Comparison of ENCODE assay signal across 22 cellular contexts in the genomic region with DNA sequence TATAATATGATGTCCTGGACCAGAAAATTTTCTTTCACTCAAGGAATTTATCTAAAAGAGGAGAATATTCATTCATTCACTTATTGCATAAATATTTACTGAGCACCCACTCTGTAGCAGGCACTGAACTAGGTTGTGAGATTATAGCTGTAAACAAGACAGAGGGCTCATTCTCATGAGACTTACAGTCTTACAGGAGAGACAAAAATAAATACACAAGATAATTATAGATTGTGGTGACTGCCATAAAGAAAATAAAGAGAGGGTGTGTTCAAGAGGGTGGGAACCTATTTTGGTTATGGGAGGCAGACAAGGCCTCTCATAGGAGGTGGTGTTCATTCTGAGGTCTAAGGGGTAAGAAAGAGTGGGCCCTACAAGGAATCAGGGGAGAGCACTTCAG.
A peak's percentile ranks its signal among the peaks of the same experiment; 100 is the strongest.
DNase-seq lines count a peak whose midpoint lies in the region; ATAC-seq lines count a peak whose summit lies in the region.
"Had no signal": no experiment of that assay in that cellular context is flagged by ENCODE, and none has a peak within 500 bp of the region (broad histone marks: within the 10 kb centered on the region; RNA-seq: fewer than 3 reads in every experiment).

No MANE protein-coding gene starts in this region.

- H3K4me1 Mint-ChIP-seq in stimulated activated naive CD8-positive, alpha-beta T cell treated with anti-CD3 and anti-CD28 coated beads, Interleukin-15, Interleukin-2, amounts not matched to agents 100 ng/mL and 50 ng/mL, for 24 hours (ENCODE audit: low read depth), result peaks cover 55% of the 10 kb centered on the region
- H3K4me1 Mint-ChIP-seq in stimulated activated naive CD8-positive, alpha-beta T cell treated with anti-CD3 and anti-CD28 coated beads, Interleukin-15, amount 100 ng/mL, for 72 hours, result peaks cover 68% of the 10 kb centered on the region
- H3K4me1 Mint-ChIP-seq in activated T-helper 2 cell treated with anti-CD3 and anti-CD28 coated beads, Interferon-gamma antibody, Interleukin-2, Interleukin-4, amounts not matched to agents 10 μg/mL and 5 μg/mL and 100 μg/mL, durations not matched to agents 14 hours and 24 hours and 36 hours (ENCODE audit: low read depth), result peaks cover 78% of the 10 kb centered on the region

- H3K9me3 Mint-ChIP-seq in stimulated activated naive CD8-positive, alpha-beta T cell treated with anti-CD3 and anti-CD28 coated beads, Interleukin-15, Interleukin-2, amounts not matched to agents 100 ng/mL and 50 ng/mL, for 24 hours, result no peaks in the 10 kb centered on the region
- H3K9me3 Mint-ChIP-seq in stimulated activated naive CD8-positive, alpha-beta T cell treated with anti-CD3 and anti-CD28 coated beads, Interleukin-15, amount 100 ng/mL, for 72 hours, result no peaks in the 10 kb centered on the region
- H3K9me3 Mint-ChIP-seq in activated T-helper 2 cell treated with anti-CD3 and anti-CD28 coated beads, Interferon-gamma antibody, Interleukin-2, Interleukin-4, amounts not matched to agents 10 μg/mL and 5 μg/mL and 100 μg/mL, durations not matched to agents 14 hours and 24 hours and 36 hours, result no peaks in the 10 kb centered on the region
- H3K9me3 Mint-ChIP-seq: CD8-positive, alpha-beta T cell had no signal

- H3K27ac ChIP-seq in effector memory CD4-positive, alpha-beta T cell (ENCODE audit: insufficient read depth, low read length, poor library complexity, severe bottlenecking), result no peak overlapping the region
- H3K27ac ChIP-seq: left ventricle myocardium inferior, sigmoid colon, upper lobe of right lung had no signal

- H3K4me3 ChIP-seq in effector memory CD4-positive, alpha-beta T cell (ENCODE audit: insufficient read depth, low read depth, low read length, poor library complexity, severe bottlenecking), result no peak overlapping the region
- H3K4me3 ChIP-seq: left ventricle myocardium inferior, sigmoid colon, upper lobe of right lung had no signal

- peaks cover 12% of the 10 kb centered on the region for H3K36me3 ChIP-seq in effector memory CD4-positive, alpha-beta T cell (ENCODE audit: control insufficient read depth, insufficient read depth, low read length)
- H3K36me3 ChIP-seq: left ventricle myocardium inferior, sigmoid colon, upper lobe of right lung had no signal

- no peaks in the 10 kb centered on the region for H3K27me3 Mint-ChIP-seq in stimulated activated naive CD8-positive, alpha-beta T cell treated with anti-CD3 and anti-CD28 coated beads, Interleukin-15, Interleukin-2, amounts not matched to agents 100 ng/mL and 50 ng/mL, for 24 hours
- no peaks in the 10 kb centered on the region for H3K27me3 Mint-ChIP-seq in stimulated activated naive CD8-positive, alpha-beta T cell treated with anti-CD3 and anti-CD28 coated beads, Interleukin-15, amount 100 ng/mL, for 72 hours
- H3K27me3 Mint-ChIP-seq in activated T-helper 2 cell treated with anti-CD3 and anti-CD28 coated beads, Interferon-gamma antibody, Interleukin-2, Interleukin-4, amounts not matched to agents 10 μg/mL and 5 μg/mL and 100 μg/mL, durations not matched to agents 14 hours and 24 hours and 36 hours (ENCODE audit: low read depth), result no peaks in the 10 kb centered on the region
- H3K27me3 Mint-ChIP-seq: activated naive CD8-positive, alpha-beta T cell treated with anti-CD3 and anti-CD28 coated beads for 36 hours had no signal

- DNase-seq in stimulated activated naive CD8-positive, alpha-beta T cell treated with anti-CD3 and anti-CD28 coated beads, Interleukin-15, amount 100 ng/mL, for 72 hours, result no peak
- DNase-seq in NCI-H1436 treated with DMSO at 0.1 percent for 48 hours (lab: John Stamatoyannopoulos, UW) (peak; percentile 6), DMS79 treated with DMSO at 0.1 percent for 48 hours (lab: John Stamatoyannopoulos, UW) (no peak), SHP77 treated with DMSO at 0.1 percent for 48 hours (lab: John Stamatoyannopoulos, UW) (no peak), LoVo (ENCODE audit: low spot score) (no peak)
- no peak for DNase-seq in activated T-helper 2 cell treated with anti-CD3 and anti-CD28 coated beads, Interferon-gamma antibody, Interleukin-2, Interleukin-4, amounts not matched to agents 10 μg/mL and 5 μg/mL and 100 μg/mL, durations not matched to agents 14 hours and 24 hours and 36 hours (ENCODE audit: low spot score)
- no peak for DNase-seq in effector memory CD4-positive, alpha-beta T cell
- DNase-seq: activated CD4-positive, CD25-positive, alpha-beta regulatory T cell treated with anti-CD3 and anti-CD28 coated beads, Interleukin-2, amount 50 U/mL, for 72 hours; activated naive CD8-positive, alpha-beta T cell treated with anti-CD3 and anti-CD28 coated beads for 36 hours; activated T-cell treated with anti-CD3 and anti-CD28 coated beads, Interleukin-2, amount 50 U/mL, for 48 hours; CD8-positive, alpha-beta T cell; effector CD8-positive, alpha-beta T cell; foreskin melanocyte; GDM1; hypothalamus; Karpas-422; left ventricle myocardium inferior; NCI-H1092; NCI-H524 treated with DMSO at 0.1 percent for 48 hours; sigmoid colon; upper lobe of right lung had no signal

- intact Hi-C loops in activated T-helper 2 cell treated with anti-CD3 and anti-CD28 coated beads, Interferon-gamma antibody, Interleukin-2, Interleukin-4, amounts not matched to agents 10 μg/mL and 5 μg/mL and 100 μg/mL, durations not matched to agents 14 hours and 24 hours and 36 hours (cut with micrococcal nuclease), result loop anchor here (1.0 to 5.0 kb wide), 7 partner anchors 8 to 435 kb away; no protein-coding TSS in a partner anchor

- H3K4me3 Mint-ChIP-seq in stimulated activated naive CD8-positive, alpha-beta T cell treated with anti-CD3 and anti-CD28 coated beads, Interleukin-15, Interleukin-2, amounts not matched to agents 100 ng/mL and 50 ng/mL, for 24 hours, result no peak overlapping the region
- H3K4me3 Mint-ChIP-seq in stimulated activated naive CD8-positive, alpha-beta T cell treated with anti-CD3 and anti-CD28 coated beads, Interleukin-15, amount 100 ng/mL, for 72 hours, result no peak overlapping the region
- no peak overlapping the region for H3K4me3 Mint-ChIP-seq in activated T-helper 2 cell treated with anti-CD3 and anti-CD28 coated beads, Interferon-gamma antibody, Interleukin-2, Interleukin-4, amounts not matched to agents 10 μg/mL and 5 μg/mL and 100 μg/mL, durations not matched to agents 14 hours and 24 hours and 36 hours (ENCODE audit: low read depth)
- H3K4me3 Mint-ChIP-seq: activated naive CD8-positive, alpha-beta T cell treated with anti-CD3 and anti-CD28 coated beads for 36 hours; CD8-positive, alpha-beta T cell had no signal

- H3K4me1 ChIP-seq in effector memory CD4-positive, alpha-beta T cell (ENCODE audit: control insufficient read depth, insufficient read depth, low read length, poor library complexity, severe bottlenecking), result peaks cover 8% of the 10 kb centered on the region
- H3K4me1 ChIP-seq: upper lobe of right lung had no signal

- H3K27me3 ChIP-seq in effector memory CD4-positive, alpha-beta T cell (replicated peaks; ENCODE audit: control insufficient read depth, insufficient read depth, low read length, poor library complexity, severe bottlenecking), result no peaks in the 10 kb centered on the region
- H3K27me3 ChIP-seq: sigmoid colon, upper lobe of right lung had no signal

- H3K27ac Mint-ChIP-seq in stimulated activated naive CD8-positive, alpha-beta T cell treated with anti-CD3 and anti-CD28 coated beads, Interleukin-15, Interleukin-2, amounts not matched to agents 100 ng/mL and 50 ng/mL, for 24 hours, result peak overlapping the region; percentile 51
- H3K27ac Mint-ChIP-seq in stimulated activated naive CD8-positive, alpha-beta T cell treated with anti-CD3 and anti-CD28 coated beads, Interleukin-15, amount 100 ng/mL, for 72 hours, result peak overlapping the region in 1 of 2 donors; percentile 7
- peak overlapping the region; percentile 47 for H3K27ac Mint-ChIP-seq in activated T-helper 2 cell treated with anti-CD3 and anti-CD28 coated beads, Interferon-gamma antibody, Interleukin-2, Interleukin-4, amounts not matched to agents 10 μg/mL and 5 μg/mL and 100 μg/mL, durations not matched to agents 14 hours and 24 hours and 36 hours
- H3K27ac Mint-ChIP-seq: CD8-positive, alpha-beta T cell had no signal

- peaks cover 34% of the 10 kb centered on the region for H3K36me3 Mint-ChIP-seq in stimulated activated naive CD8-positive, alpha-beta T cell treated with anti-CD3 and anti-CD28 coated beads, Interleukin-15, Interleukin-2, amounts not matched to agents 100 ng/mL and 50 ng/mL, for 24 hours (ENCODE audit: low read depth)
- H3K36me3 Mint-ChIP-seq in activated T-helper 2 cell treated with anti-CD3 and anti-CD28 coated beads, Interferon-gamma antibody, Interleukin-2, Interleukin-4, amounts not matched to agents 10 μg/mL and 5 μg/mL and 100 μg/mL, durations not matched to agents 14 hours and 24 hours and 36 hours (ENCODE audit: low read depth), result peaks cover 88% of the 10 kb centered on the region

- ATAC-seq in stimulated activated naive CD8-positive, alpha-beta T cell treated with anti-CD3 and anti-CD28 coated beads, Interleukin-15, amount 100 ng/mL, for 72 hours, result no peak
- ATAC-seq: CD8-positive, alpha-beta T cell; upper lobe of right lung had no signal

- H3K9me3 ChIP-seq in effector memory CD4-positive, alpha-beta T cell (ENCODE audit: control insufficient read depth, low read length), result no peaks in the 10 kb centered on the region
- H3K9me3 ChIP-seq: left ventricle myocardium inferior, sigmoid colon, upper lobe of right lung had no signal
